In genomic region chr1:25410017-25410416, GRCh38 we compare ENCODE assay signal across 1 cellular context. TPM values are rescaled to one million over a fixed set of nuclear protein-coding genes. Genes with fewer than 3 reads are reported as not detected.
"Had no signal": no experiment of that assay in that cellular context is flagged by ENCODE, and none has a peak within 500 bp of the region (broad histone marks: within the 10 kb centered on the region; RNA-seq: fewer than 3 reads in every experiment).

No MANE protein-coding gene starts in this region.

RNA-seq across cellular contexts. Expression of gene RHCE, which starts 10.6 kb away (rescaled TPM):
- total RNA-seq: HepG2 had no signal
